In the genomic region with DNA sequence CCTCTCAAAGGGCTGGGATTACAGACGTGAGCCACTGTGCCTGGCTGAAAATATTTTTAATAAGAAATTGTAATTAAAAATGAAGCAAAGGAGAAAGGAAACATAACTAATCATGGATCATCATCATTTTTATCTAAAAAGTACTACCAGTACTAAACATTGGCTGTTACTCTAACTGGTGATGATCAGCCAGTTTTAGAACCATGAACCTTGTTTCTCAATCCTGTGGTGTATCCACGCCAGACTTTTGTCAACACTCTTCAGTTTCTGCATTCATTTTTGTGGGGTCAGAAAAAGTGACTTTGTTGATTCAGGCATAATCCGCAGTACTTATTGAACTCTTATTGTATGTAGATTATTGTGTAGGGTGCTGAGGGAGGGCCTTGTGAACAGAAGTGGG, we compare ENCODE assay signal across 36 cellular contexts.
"Had no signal": no experiment of that assay in that cellular context is flagged by ENCODE, and none has a peak within 500 bp of the region (broad histone marks: within the 10 kb centered on the region; RNA-seq: fewer than 3 reads in every experiment).

No MANE protein-coding gene starts in this region.

- DNase-seq: Kasumi-1, KBM-7, KG1, MG63, MM.1S, MV-4-11, NCI-H1048, NCI-H1092, NCI-H1092 treated with DMSO at 0.1 percent for 48 hours, NCI-H1105, NCI-H1105 treated with DMSO at 0.1 percent for 48 hours, NCI-H1417, NCI-H1417 treated with DMSO at 0.1 percent for 48 hours, NCI-H1436, NCI-H1436 treated with DMSO at 0.1 percent for 48 hours, NCI-H146, NCI-H1694, NCI-H1694 treated with DMSO at 0.1 percent for 48 hours, NCI-H187, NCI-H187 treated with DMSO at 0.1 percent for 48 hours, NCI-H1930, NCI-H2029, NCI-H2029 treated with DMSO at 0.1 percent for 48 hours, NCI-H2081, NCI-H2081 treated with DMSO at 0.1 percent for 48 hours, NCI-H2107, NCI-H2171, NCI-H2171 treated with DMSO at 0.1 percent for 48 hours, NCI-H2227 treated with DMSO at 0.1 percent for 48 hours, NCI-H226, NCI-H345, NCI-H446, NCI-H446 treated with DMSO at 0.1 percent for 48 hours, NCI-H510A, NCI-H510A treated with DMSO at 0.1 percent for 48 hours, NCI-H524 had no signal
